In the genomic region with DNA sequence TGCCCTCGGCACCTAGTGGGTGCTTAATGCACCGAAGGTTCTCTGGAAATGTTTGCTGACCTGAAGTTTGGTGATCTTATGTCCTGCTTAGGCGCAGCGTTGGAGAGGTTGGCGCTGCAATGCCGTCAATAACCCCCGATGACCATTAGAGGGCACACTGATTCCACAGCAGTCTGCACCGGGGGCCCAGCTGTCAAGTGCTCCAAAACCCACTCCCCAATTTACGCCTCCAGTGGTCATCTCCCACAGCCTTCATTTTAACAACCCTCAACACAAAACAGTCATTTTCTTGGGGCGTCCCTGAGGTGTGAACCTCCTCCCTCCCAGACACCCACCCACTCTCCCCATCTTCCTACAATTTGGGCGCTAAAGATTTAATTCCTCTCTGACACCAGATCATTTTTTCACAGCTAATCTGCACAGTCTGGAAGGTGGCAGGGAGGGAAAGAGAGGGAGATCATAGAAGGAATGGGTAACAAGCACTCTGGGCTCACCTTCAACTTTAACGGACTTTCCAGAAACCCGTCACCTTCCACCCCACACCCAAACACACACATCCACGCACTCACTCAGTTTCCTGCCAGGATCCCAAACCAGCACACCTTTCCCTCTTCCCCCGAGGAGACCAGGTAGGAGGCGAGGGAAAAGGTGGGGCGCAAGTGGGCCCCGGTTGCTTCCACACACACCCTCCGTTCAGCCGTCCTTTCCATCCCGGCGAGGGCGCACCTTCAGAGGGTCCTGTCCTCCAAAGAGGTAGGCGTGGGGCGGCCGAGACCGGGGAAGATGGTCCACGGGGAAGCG, we compare ENCODE assay signal across 8 cellular contexts. TPM values are rescaled to one million over a fixed set of nuclear protein-coding genes. Genes with fewer than 3 reads are reported as not detected.
A peak's percentile ranks its signal among the peaks of the same experiment; 100 is the strongest.
DNase-seq lines count a peak whose midpoint lies in the region; ATAC-seq and TF ChIP-seq lines count a peak whose summit lies in the region.

No MANE protein-coding gene starts in this region.

- POLR2A ChIA-PET in CD8-positive, alpha-beta T cell (lab: Charles Lee), result interaction anchor here (0.8 to 1.1 kb wide), 2 partner anchors 13 to 18 kb away, joined by 3 read pairs; no protein-coding TSS in a partner anchor

- no peaks in the 10 kb centered on the region for H3K36me3 Mint-ChIP-seq in CD8-positive, alpha-beta T cell
- no peaks in the 10 kb centered on the region for H3K36me3 Mint-ChIP-seq in activated naive CD8-positive, alpha-beta T cell treated with anti-CD3 and anti-CD28 coated beads, Interleukin-2, amount 50 U/mL, for 24 hours (ENCODE audit: low read depth)

- CTCF ChIA-PET in CD8-positive, alpha-beta T cell (lab: Charles Lee), result interaction anchor here (0.7 to 2.8 kb wide), 19 partner anchors 10 to 880 kb away, joined by 3 to 16 read pairs (median 3); partner anchors contain the start of gene RAB13

- no peaks in the 10 kb centered on the region for H3K9me3 ChIP-seq in CD8-positive, alpha-beta T cell (ENCODE audit: low read length)
- no peaks in the 10 kb centered on the region for H3K9me3 ChIP-seq in left ventricle myocardium inferior (replicated peaks)

- H3K27me3 Mint-ChIP-seq in CD8-positive, alpha-beta T cell (ENCODE audit: low read depth), result peaks cover 45% of the 10 kb centered on the region
- H3K27me3 Mint-ChIP-seq in activated naive CD8-positive, alpha-beta T cell treated with anti-CD3 and anti-CD28 coated beads, Interleukin-2, amount 50 U/mL, for 24 hours, result peaks cover 51% of the 10 kb centered on the region

- no peaks in the 10 kb centered on the region for H3K36me3 ChIP-seq in CD8-positive, alpha-beta T cell (ENCODE audit: insufficient read depth, low read length)
- no peaks in the 10 kb centered on the region for H3K36me3 ChIP-seq in left ventricle myocardium inferior

- H3K27ac Mint-ChIP-seq in CD8-positive, alpha-beta T cell, result no peak overlapping the region
- no peak overlapping the region for H3K27ac Mint-ChIP-seq in activated naive CD8-positive, alpha-beta T cell treated with anti-CD3 and anti-CD28 coated beads, Interleukin-2, amount 50 U/mL, for 24 hours

- ATAC-seq in CD8-positive, alpha-beta T cell, result peak; percentile 48
- peak; percentile 41 for ATAC-seq in activated naive CD8-positive, alpha-beta T cell treated with anti-CD3 and anti-CD28 coated beads, Interleukin-2, amount 50 U/mL, for 24 hours
- ATAC-seq in GM19324 (IDR thresholded peaks at IDR 0.05; ENCODE audit: low FRiP score, unreplicated experiment) (no peak), HG03139 (IDR thresholded peaks at IDR 0.05; ENCODE audit: unreplicated experiment) (no peak)

- no peak overlapping the region for H3K27ac ChIP-seq in CD8-positive, alpha-beta T cell (ENCODE audit: low read depth, low read length)
- peak overlapping the region; percentile 82 for H3K27ac ChIP-seq in left ventricle myocardium inferior (replicated peaks)

- H3K4me3 Mint-ChIP-seq in CD8-positive, alpha-beta T cell, result peak overlapping the region; percentile 91
- peak overlapping the region; percentile 72 for H3K4me3 Mint-ChIP-seq in activated naive CD8-positive, alpha-beta T cell treated with anti-CD3 and anti-CD28 coated beads, Interleukin-2, amount 50 U/mL, for 24 hours

- peak in 4 of 7 experiments; percentile 29 to 68 (median 50) for DNase-seq in CD8-positive, alpha-beta T cell
- DNase-seq in HK-2 (ENCODE audit: unreplicated experiment), result peak; percentile 44
- DNase-seq in RPMI7951 (ENCODE audit: low read depth), result peak; percentile 35
- peak; percentile 57 for DNase-seq in activated naive CD8-positive, alpha-beta T cell treated with anti-CD3 and anti-CD28 coated beads, Interleukin-2, amount 50 U/mL, for 24 hours
- DNase-seq in left ventricle myocardium inferior, result peak; percentile 49
- peak in 8 of 10 donors; percentile 37 to 89 (median 46) for DNase-seq in posterior cingulate gyrus

- intact Hi-C loops in CD8-positive, alpha-beta T cell (cut with DNase I, micrococcal nuclease), result loop anchor here (1.0 kb wide), 2 partner anchors 71 to 308 kb away; partner anchors contain the start of gene RAB13 (in 1 of the 2)
- intact Hi-C loops in left ventricle myocardium inferior (cut with micrococcal nuclease), result loop anchor here (5.0 to 10.0 kb wide), 2 partner anchors 69 to 307 kb away; partner anchors contain the start of gene RAB13
- intact Hi-C loops in posterior cingulate gyrus (cut with DNase I), result loop anchor here (1.0 to 10.0 kb wide), 3 partner anchors 71 to 308 kb away; partner anchors contain the start of genes RAB13 and SLC27A3

- peak; percentile 75 for TF ChIP-seq CTCF in CD8-positive, alpha-beta T cell (IDR thresholded peaks at IDR 0.05)
- peak; percentile 95 for TF ChIP-seq CTCF in left ventricle myocardium inferior (IDR thresholded peaks at IDR 0.05; ENCODE audit: borderline replicate concordance)

- peaks cover 25% of the 10 kb centered on the region for H3K4me1 ChIP-seq in CD8-positive, alpha-beta T cell (ENCODE audit: insufficient read depth, low read length)
- H3K4me1 ChIP-seq in left ventricle myocardium inferior, result peaks cover 36% of the 10 kb centered on the region

- H3K4me3 ChIP-seq in CD8-positive, alpha-beta T cell (ENCODE audit: low read depth, low read length), result peak overlapping the region; percentile 48
- H3K4me3 ChIP-seq in left ventricle myocardium inferior, result peak overlapping the region; percentile 77

- H3K27me3 ChIP-seq in CD8-positive, alpha-beta T cell (ENCODE audit: insufficient read depth, low read length), result peaks cover 30% of the 10 kb centered on the region
- H3K27me3 ChIP-seq in left ventricle myocardium inferior (ENCODE audit: low read depth), result peaks cover 21% of the 10 kb centered on the region

- no peaks in the 10 kb centered on the region for H3K9me3 Mint-ChIP-seq in CD8-positive, alpha-beta T cell
- no peaks in the 10 kb centered on the region for H3K9me3 Mint-ChIP-seq in activated naive CD8-positive, alpha-beta T cell treated with anti-CD3 and anti-CD28 coated beads, Interleukin-2, amount 50 U/mL, for 24 hours

- H3K4me1 Mint-ChIP-seq in CD8-positive, alpha-beta T cell (ENCODE audit: low read depth), result peaks cover 22% of the 10 kb centered on the region
- peaks cover 18% of the 10 kb centered on the region for H3K4me1 Mint-ChIP-seq in activated naive CD8-positive, alpha-beta T cell treated with anti-CD3 and anti-CD28 coated beads, Interleukin-2, amount 50 U/mL, for 24 hours

RNA-seq across cellular contexts. Expression of gene NPR1, which starts 0.6 kb away (rescaled TPM):
- total RNA-seq in CD8-positive, alpha-beta T cell, result not detected
- not detected in 2 replicates for total RNA-seq in RPMI7951 (2014; rRNA removed; shearing (Covaris generic))
- 10.4 TPM for total RNA-seq in left ventricle myocardium inferior

RNA-seq across cellular contexts. Expression of gene ILF2, which starts 7.1 kb away (rescaled TPM):
- 100 to 1,000 TPM; 150 to 156 TPM for total RNA-seq in CD8-positive, alpha-beta T cell
- 295 and 309 TPM in 2 replicates for total RNA-seq in RPMI7951 (2014; rRNA removed; shearing (Covaris generic))
- 61.6 TPM for total RNA-seq in left ventricle myocardium inferior

RNA-seq across cellular contexts. Expression of gene SNAPIN, which starts 19.4 kb away (rescaled TPM):
- total RNA-seq in CD8-positive, alpha-beta T cell, result 1 to 10 TPM; 6.1 to 6.5 TPM
- 74.9 and 75.2 TPM in 2 replicates for total RNA-seq in RPMI7951 (2014; rRNA removed; shearing (Covaris generic))
- total RNA-seq in left ventricle myocardium inferior, result 67.0 TPM

RNA-seq across cellular contexts. Expression of gene CHTOP, which starts 44.1 kb away (rescaled TPM):
- total RNA-seq in CD8-positive, alpha-beta T cell, result 10 to 100 TPM; 79.1 to 81.2 TPM
- total RNA-seq in RPMI7951 (2014; rRNA removed; shearing (Covaris generic)), result 34.7 and 35.0 TPM in 2 replicates
- total RNA-seq in left ventricle myocardium inferior, result 75.5 TPM

RNA-seq across cellular contexts. Expression of gene S100A1, which starts 49.7 kb away (rescaled TPM):
- total RNA-seq in CD8-positive, alpha-beta T cell, result not detected
- total RNA-seq in RPMI7951 (2014; rRNA removed; shearing (Covaris generic)), result 4.7 and 5.1 TPM in 2 replicates
- total RNA-seq in left ventricle myocardium inferior, result 2,012 TPM

Comparison
In these comparisons a context has a peak if more than half of its experiments do, and no peak if none do; other contexts are left out.
1. ATAC-seq: peak in CD8-positive, alpha-beta T cell (single experiment) and activated naive CD8-positive, alpha-beta T cell treated with anti-CD3 and anti-CD28 coated beads, Interleukin-2, amount 50 U/mL, for 24 hours (single experiment); none in GM19324 (single experiment) and HG03139 (single experiment).
2. RNA of gene NPR1, which starts 0.6 kb away (total RNA-seq): 10.4 TPM in left ventricle myocardium inferior (single experiment); not detected in CD8-positive, alpha-beta T cell and not detected in RPMI7951; every median in the first group is over 10 times any median in the second.
3. Peak in every context shown above with its lines, with median percentiles within 50 percentile points of each other: DNase-seq.